ENCODE assay signal across 8 cellular contexts in the genomic region with DNA sequence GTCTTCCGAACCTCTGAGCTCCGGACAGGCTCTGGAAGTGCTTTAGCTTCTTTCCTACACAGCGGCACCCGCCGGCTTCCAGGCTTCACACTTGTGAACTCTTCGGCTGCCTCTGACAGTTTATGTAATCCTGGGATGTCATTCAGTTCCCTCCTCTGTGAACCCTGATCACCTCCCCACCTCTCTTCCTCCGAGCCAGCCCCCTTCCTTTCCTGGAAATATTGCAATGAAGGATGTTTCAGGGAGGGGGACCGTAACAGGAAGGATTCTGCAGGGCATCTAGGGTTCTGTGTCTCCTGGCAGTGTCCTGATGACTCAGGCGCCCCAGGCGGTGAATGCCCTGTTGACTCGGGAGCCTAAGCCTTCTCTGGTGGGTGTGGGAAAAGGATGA. TPM values are rescaled to one million over a fixed set of nuclear protein-coding genes. Genes with fewer than 3 reads are reported as not detected.
DNase-seq lines count a peak whose midpoint lies in the region; ATAC-seq and TF ChIP-seq lines count a peak whose summit lies in the region.

TSS of gene CD14 (minus strand) at position 95 of the 391 bp plus-strand sequence. CDS start 104 bp downstream, outside the sequence.

- peaks cover 23% of the 10 kb centered on the region for H3K4me1 Mint-ChIP-seq in activated naive CD8-positive, alpha-beta T cell treated with anti-CD3 and anti-CD28 coated beads, Interleukin-2, amount 10 ng/mL, durations not matched to agents 7 days and 5 days

- POLR2A ChIA-PET in activated naive CD8-positive, alpha-beta T cell treated with anti-CD3 and anti-CD28 coated beads, Interleukin-2, amount 10 ng/mL, durations not matched to agents 7 days and 5 days (lab: Charles Lee), result interaction anchor here (1.2 to 2.2 kb wide), 6 partner anchors 15 to 258 kb away, joined by 5 to 8 read pairs (median 5); partner anchors contain the start of genes EIF4EBP3, IK and SRA1

- H3K4me1 ChIP-seq in skeletal muscle satellite cell (ENCODE audit: control insufficient read depth, insufficient read depth, low read length), result peaks cover 22% of the 10 kb centered on the region

- H3K36me3 ChIP-seq in skeletal muscle satellite cell (ENCODE audit: insufficient read depth, low read length), result no peaks in the 10 kb centered on the region

- peak within 1 kb of the TSS; percentile 83 for H3K4me3 Mint-ChIP-seq in activated naive CD8-positive, alpha-beta T cell treated with anti-CD3 and anti-CD28 coated beads, Interleukin-2, amount 10 ng/mL, durations not matched to agents 7 days and 5 days

- H3K27me3 ChIP-seq in skeletal muscle satellite cell (ENCODE audit: control insufficient read depth, insufficient read depth, low read length), result peaks cover 20% of the 10 kb centered on the region

- H3K27ac Mint-ChIP-seq in activated naive CD8-positive, alpha-beta T cell treated with anti-CD3 and anti-CD28 coated beads, Interleukin-2, amount 10 ng/mL, durations not matched to agents 7 days and 5 days, result peak within 1 kb of the TSS; percentile 61

- H3K9ac ChIP-seq in skeletal muscle satellite cell (ENCODE audit: low read depth, low read length), result peak within 1 kb of the TSS; percentile 58

- TF ChIP-seq CTCF in GM12865 (IDR thresholded peaks at IDR 0.05; ENCODE audit: insufficient read depth, low read depth, low read length, missing control alignments), result no peak

- H3K27me3 Mint-ChIP-seq in activated naive CD8-positive, alpha-beta T cell treated with anti-CD3 and anti-CD28 coated beads, Interleukin-2, amount 10 ng/mL, durations not matched to agents 7 days and 5 days, result peaks cover 20% of the 10 kb centered on the region

- peak; percentile 17 for ATAC-seq in activated naive CD8-positive, alpha-beta T cell treated with anti-CD3 and anti-CD28 coated beads, Interleukin-2, amount 10 ng/mL, durations not matched to agents 7 days and 5 days (ENCODE audit: low read depth)
- ATAC-seq in left ventricle myocardium superior, result peak; percentile 73
- no peak for ATAC-seq in HG03097 (IDR thresholded peaks at IDR 0.05; ENCODE audit: low FRiP score, unreplicated experiment)
- no peak for ATAC-seq in HG02678 (IDR thresholded peaks at IDR 0.05; ENCODE audit: unreplicated experiment)

- no peaks in the 10 kb centered on the region for H3K9me3 ChIP-seq in skeletal muscle satellite cell (replicated peaks; ENCODE audit: low read length)

- H3K9me3 Mint-ChIP-seq in activated naive CD8-positive, alpha-beta T cell treated with anti-CD3 and anti-CD28 coated beads, Interleukin-2, amount 10 ng/mL, durations not matched to agents 7 days and 5 days, result peaks cover under 1% of the 10 kb centered on the region

- intact Hi-C loops in left ventricle myocardium superior (cut with micrococcal nuclease), result loop anchor here (10.0 kb wide), 1 partner anchor 58 kb away; no protein-coding TSS in a partner anchor

- peak within 1 kb of the TSS; percentile 98 for H3K4me2 ChIP-seq in skeletal muscle satellite cell (ENCODE audit: low read length)

- H3K36me3 Mint-ChIP-seq in activated naive CD8-positive, alpha-beta T cell treated with anti-CD3 and anti-CD28 coated beads, Interleukin-2, amount 10 ng/mL, durations not matched to agents 7 days and 5 days, result peaks cover 1% of the 10 kb centered on the region

- H3K4me3 ChIP-seq in GM12865 (ENCODE audit: low read depth, low read length) (peak within 1 kb of the TSS; percentile 48), skeletal muscle satellite cell (ENCODE audit: low read length) (peak within 1 kb of the TSS; percentile 71)

- DNase-seq in GM12865 (ENCODE audit: low read depth) (no peak), HT-29 (ENCODE audit: low spot score) (peak; percentile 75), left ventricle myocardium superior (peak; percentile 73), 8988T (no peak)
- DNase-seq in activated naive CD8-positive, alpha-beta T cell treated with anti-CD3 and anti-CD28 coated beads, Interleukin-2, amount 10 ng/mL, durations not matched to agents 7 days and 5 days, result no peak

RNA-seq across cellular contexts. Expression of gene CD14, which starts in this region (rescaled TPM):
- 8.0 and 12.2 TPM in 2 replicates for total RNA-seq in HT-29 (2014; rRNA removed; shearing (Covaris generic))
- 1 to 10 TPM; 3.5 to 4.1 TPM for total RNA-seq in activated naive CD8-positive, alpha-beta T cell treated with anti-CD3 and anti-CD28 coated beads, Interleukin-2, amount 10 ng/mL, durations not matched to agents 7 days and 5 days
- 31.0 TPM for total RNA-seq in left ventricle myocardium superior
- total RNA-seq in skeletal muscle satellite cell (2012; rRNA removed), result 0.51 and 0.66 TPM in 2 replicates

Comparison
In these comparisons a context has a peak if more than half of its experiments do, and no peak if none do; other contexts are left out.
1. DNase-seq: peak in HT-29 (single experiment) and left ventricle myocardium superior (single experiment); none in GM12865 (single experiment), activated naive CD8-positive, alpha-beta T cell treated with anti-CD3 and anti-CD28 coated beads, Interleukin-2, amount 10 ng/mL, durations not matched to agents 7 days and 5 days (single experiment) and 8988T (single experiment).
2. ATAC-seq: peak in activated naive CD8-positive, alpha-beta T cell treated with anti-CD3 and anti-CD28 coated beads, Interleukin-2, amount 10 ng/mL, durations not matched to agents 7 days and 5 days (single experiment) and left ventricle myocardium superior (single experiment); none in HG03097 (single experiment) and HG02678 (single experiment).